Comparison of ENCODE assay signal across 13 cellular contexts in genomic region chr13:46173656-46174055, GRCh38. TPM values are rescaled to one million over a fixed set of nuclear protein-coding genes. Genes with fewer than 3 reads are reported as not detected.
A peak's percentile ranks its signal among the peaks of the same experiment; 100 is the strongest.
DNase-seq lines count a peak whose midpoint lies in the region; ATAC-seq and TF ChIP-seq lines count a peak whose summit lies in the region.
"Had no signal": no experiment of that assay in that cellular context is flagged by ENCODE, and none has a peak within 500 bp of the region (broad histone marks: within the 10 kb centered on the region; RNA-seq: fewer than 3 reads in every experiment).

No MANE protein-coding gene starts in this region.

- H3K27ac ChIP-seq in CD8-positive, alpha-beta T cell (ENCODE audit: low read depth, low read length): peak overlapping the region; percentile 60
- H3K27ac ChIP-seq in KOPT-K1 (ENCODE audit: low read depth, low read length, poor library complexity, severe bottlenecking): peak overlapping the region; percentile 64
- H3K27ac ChIP-seq: epithelial cell of prostate, suprapubic skin had no signal

- peaks cover 93% of the 10 kb centered on the region for H3K4me1 ChIP-seq in CD8-positive, alpha-beta T cell (ENCODE audit: insufficient read depth, low read length)

- POLR2A ChIA-PET in CD8-positive, alpha-beta T cell (lab: Charles Lee): interaction anchor here (0.6 to 4.4 kb wide), 5 partner anchors 7 to 122 kb away, joined by 3 to 43 read pairs (median 4); partner anchors contain the start of gene LCP1

- H3K4me3 Mint-ChIP-seq in CD8-positive, alpha-beta T cell: peak overlapping the region; percentile 72
- H3K4me3 Mint-ChIP-seq in activated naive CD8-positive, alpha-beta T cell: peak overlapping the region; percentile 97
- no peak overlapping the region for H3K4me3 Mint-ChIP-seq in HFFc6

- no peaks in the 10 kb centered on the region for H3K36me3 ChIP-seq in CD8-positive, alpha-beta T cell (ENCODE audit: insufficient read depth, low read length)
- H3K36me3 ChIP-seq in KOPT-K1 (ENCODE audit: insufficient read depth, low read length): peaks cover 94% of the 10 kb centered on the region
- H3K36me3 ChIP-seq: suprapubic skin had no signal

- H3K9me3 ChIP-seq in CD8-positive, alpha-beta T cell (ENCODE audit: low read length): no peaks in the 10 kb centered on the region
- H3K9me3 ChIP-seq in KOPT-K1 (ENCODE audit: insufficient read depth, low read length, poor library complexity, severe bottlenecking): no peaks in the 10 kb centered on the region
- H3K9me3 ChIP-seq: suprapubic skin had no signal

- H3K27me3 Mint-ChIP-seq in CD8-positive, alpha-beta T cell (ENCODE audit: low read depth): no peaks in the 10 kb centered on the region
- H3K27me3 Mint-ChIP-seq in activated naive CD8-positive, alpha-beta T cell: no peaks in the 10 kb centered on the region
- peaks cover 12% of the 10 kb centered on the region for H3K27me3 Mint-ChIP-seq in HFFc6 (ENCODE audit: insufficient read depth)

- peak; percentile 11 for ATAC-seq in CD8-positive, alpha-beta T cell
- ATAC-seq in GM19023 (IDR thresholded peaks at IDR 0.05; ENCODE audit: unreplicated experiment) (peak; percentile 35), HG03135 (IDR thresholded peaks at IDR 0.05; ENCODE audit: unreplicated experiment) (no peak), GM21737 (IDR thresholded peaks at IDR 0.05; ENCODE audit: unreplicated experiment) (no peak)
- ATAC-seq: left colon, Panc1 had no signal

- CTCF ChIA-PET in CD8-positive, alpha-beta T cell (lab: Charles Lee): interaction anchor here (0.6 to 9.7 kb wide), 8 partner anchors 8 to 91 kb away, joined by 3 to 148 read pairs (median 4); partner anchors contain the start of genes LCP1 and LRRC63

- intact Hi-C loops in CD8-positive, alpha-beta T cell (cut with DNase I, micrococcal nuclease): no loop called here

- H3K4me1 Mint-ChIP-seq in CD8-positive, alpha-beta T cell (ENCODE audit: low read depth): peaks cover 92% of the 10 kb centered on the region
- H3K4me1 Mint-ChIP-seq in activated naive CD8-positive, alpha-beta T cell (ENCODE audit: low read depth): peaks cover 97% of the 10 kb centered on the region
- H3K4me1 Mint-ChIP-seq in HFFc6 (ENCODE audit: low read depth): no peaks in the 10 kb centered on the region

- H3K36me3 Mint-ChIP-seq in CD8-positive, alpha-beta T cell: peaks cover 39% of the 10 kb centered on the region
- peaks cover 23% of the 10 kb centered on the region for H3K36me3 Mint-ChIP-seq in activated naive CD8-positive, alpha-beta T cell
- H3K36me3 Mint-ChIP-seq in HFFc6 (ENCODE audit: low read depth): no peaks in the 10 kb centered on the region

- TF ChIP-seq CTCF in CD8-positive, alpha-beta T cell (IDR thresholded peaks at IDR 0.05): no peak
- TF ChIP-seq CTCF in HFFc6 (IDR thresholded peaks at IDR 0.05): no peak

- H3K9me3 Mint-ChIP-seq in CD8-positive, alpha-beta T cell: no peaks in the 10 kb centered on the region
- H3K9me3 Mint-ChIP-seq in activated naive CD8-positive, alpha-beta T cell (ENCODE audit: low read depth): no peaks in the 10 kb centered on the region
- H3K9me3 Mint-ChIP-seq in HFFc6: no peaks in the 10 kb centered on the region

- H3K27me3 ChIP-seq in CD8-positive, alpha-beta T cell (ENCODE audit: insufficient read depth, low read length): no peaks in the 10 kb centered on the region
- H3K27me3 ChIP-seq: suprapubic skin had no signal

- DNase-seq in CD8-positive, alpha-beta T cell: no peak
- DNase-seq in epidermal melanocyte (ENCODE audit: insufficient read length, low spot score): no peak
- no peak for DNase-seq in HFFc6
- DNase-seq: left colon had no signal

- peak overlapping the region; percentile 12 for H3K4me3 ChIP-seq in CD8-positive, alpha-beta T cell (ENCODE audit: low read depth, low read length)
- H3K4me3 ChIP-seq: suprapubic skin had no signal

- peak overlapping the region; percentile 89 for H3K27ac Mint-ChIP-seq in CD8-positive, alpha-beta T cell
- H3K27ac Mint-ChIP-seq in activated naive CD8-positive, alpha-beta T cell: peak overlapping the region; percentile 96
- H3K27ac Mint-ChIP-seq in HFFc6: no peak overlapping the region

RNA-seq across cellular contexts. Expression of gene LCP1, which starts 8.3 kb away (rescaled TPM):
- total RNA-seq in CD8-positive, alpha-beta T cell: 100 to 1,000 TPM; 241 to 252 TPM
- total RNA-seq in HFFc6 (2021; fragmentation: NEBNext Ultra II Directional; extraction: Animal tissue kit (Norgen Biotek cat#: 25700)): under 1 TPM in 1 of 6 experiments, not detected in 5; 0.05 TPM

RNA-seq across cellular contexts. Expression of gene LRRC63, which starts 38.1 kb away (rescaled TPM):
- under 1 TPM; 0.22 to 0.31 TPM for total RNA-seq in CD8-positive, alpha-beta T cell
- not detected for total RNA-seq in HFFc6 (2021; fragmentation: NEBNext Ultra II Directional; extraction: Animal tissue kit (Norgen Biotek cat#: 25700))
- total RNA-seq: left colon, skeletal muscle tissue, suprapubic skin had no signal

Comparison
In these comparisons a context has a peak if more than half of its experiments do, and no peak if none do; other contexts are left out.
1. ATAC-seq: peak in CD8-positive, alpha-beta T cell (single experiment) and GM19023 (single experiment); none in HG03135 (single experiment) and GM21737 (single experiment).
2. RNA of gene LCP1, which starts 8.3 kb away (total RNA-seq): 241 to 252 TPM in CD8-positive, alpha-beta T cell; 0.05 TPM in HFFc6; every median in the first group is over 100 times any median in the second.